In the genomic region with DNA sequence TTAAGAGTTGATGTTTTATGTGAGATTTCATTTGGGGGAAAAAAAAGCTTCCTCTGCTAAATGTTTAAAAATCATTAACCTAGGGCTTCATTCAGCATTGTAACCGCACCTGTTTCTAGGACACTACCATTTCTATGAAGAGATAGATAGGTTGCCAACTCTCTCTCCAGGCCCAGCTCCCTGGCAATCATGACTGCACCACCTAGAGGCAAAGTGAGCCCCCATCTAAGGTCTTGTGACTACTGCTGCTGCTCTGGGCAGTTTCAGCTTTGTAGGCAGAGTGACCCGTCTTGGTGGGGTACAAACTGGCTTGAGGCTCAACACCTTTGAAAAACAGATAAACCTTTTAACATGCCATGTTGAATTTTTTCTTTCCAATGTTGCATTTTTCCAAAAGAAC, we compare ENCODE assay signal across 1 cellular context.
TF ChIP-seq lines count a peak whose summit lies in the region.

No MANE protein-coding gene starts in this region.

TF ChIP-seq in K562, 482 proteins besides CTCF, POLR2A, EP300 and RAD21:
- TF ChIP-seq ARID2 (IDR thresholded peaks at IDR 0.05) (no peak), MCM3 (IDR thresholded peaks at IDR 0.05) (no peak), POLR3G (IDR thresholded peaks at IDR 0.05; ENCODE audit: extremely low read depth, insufficient read length, insufficient replicate concordance) (no peak), CHD4 (IDR thresholded peaks at IDR 0.05; ENCODE audit: insufficient read depth, insufficient replicate concordance, low read depth, low read length, poor library complexity, severe bottlenecking) (no peak), KAT2B (IDR thresholded peaks at IDR 0.05; ENCODE audit: low read depth, low read length) (no peak)
- TF ChIP-seq, protein P1, sequence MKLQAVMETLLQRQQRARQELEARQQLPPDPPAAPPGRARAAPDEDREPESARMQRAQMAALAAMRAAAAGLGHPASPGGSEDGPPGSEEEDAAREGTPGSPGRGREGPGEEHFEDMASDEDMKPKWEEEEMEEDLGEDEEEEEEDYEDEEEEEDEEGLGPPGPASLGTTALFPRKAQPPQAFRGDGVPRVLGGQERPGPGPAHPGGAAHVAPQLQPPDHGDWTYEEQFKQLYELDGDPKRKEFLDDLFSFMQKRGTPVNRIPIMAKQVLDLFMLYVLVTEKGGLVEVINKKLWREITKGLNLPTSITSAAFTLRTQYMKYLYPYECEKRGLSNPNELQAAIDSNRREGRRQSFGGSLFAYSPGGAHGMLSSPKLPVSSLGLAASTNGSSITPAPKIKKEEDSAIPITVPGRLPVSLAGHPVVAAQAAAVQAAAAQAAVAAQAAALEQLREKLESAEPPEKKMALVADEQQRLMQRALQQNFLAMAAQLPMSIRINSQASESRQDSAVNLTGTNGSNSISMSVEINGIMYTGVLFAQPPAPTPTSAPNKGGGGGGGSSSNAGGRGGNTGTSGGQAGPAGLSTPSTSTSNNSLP (IDR thresholded peaks at IDR 0.05; ENCODE audit: borderline replicate concordance, low read depth, low read length): no peak
